Comparison of ENCODE assay signal across 14 cellular contexts in the genomic region with DNA sequence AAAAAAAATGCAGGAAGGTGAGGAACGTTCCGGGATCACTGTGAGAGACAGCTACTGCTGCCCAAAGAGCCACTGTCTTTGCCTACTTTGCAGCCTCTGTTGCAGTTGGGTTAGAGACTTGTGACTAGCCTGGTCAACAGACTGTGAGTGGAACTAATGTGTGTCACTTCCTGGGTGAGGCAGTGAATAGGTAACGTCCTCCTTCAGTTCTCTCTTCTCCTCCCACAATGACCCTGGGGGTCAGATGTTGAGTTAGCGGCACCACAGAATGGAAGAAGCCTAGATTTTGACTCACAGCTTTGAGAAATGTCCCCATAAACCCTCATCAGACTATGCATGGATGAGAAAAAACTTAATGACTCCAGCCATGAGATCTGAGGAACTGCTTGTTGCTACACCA. TPM values are rescaled to one million over a fixed set of nuclear protein-coding genes. Genes with fewer than 3 reads are reported as not detected.
DNase-seq lines count a peak whose midpoint lies in the region; ATAC-seq and TF ChIP-seq lines count a peak whose summit lies in the region.
"Had no signal": no experiment of that assay in that cellular context is flagged by ENCODE, and none has a peak within 500 bp of the region (broad histone marks: within the 10 kb centered on the region; RNA-seq: fewer than 3 reads in every experiment).

No MANE protein-coding gene starts in this region.

- no peak overlapping the region for H3K4me3 Mint-ChIP-seq in WTC11

- intact Hi-C loops in aorta (cut with DNase I) = no loop called here
- intact Hi-C loops in thyroid gland (cut with DNase I) = loop anchor here (10.0 kb wide), 1 partner anchor 67 kb away; the partner anchor contains the start of genes CENPN and CMC2

- peaks cover 17% of the 10 kb centered on the region for H3K4me1 Mint-ChIP-seq in WTC11

- no peaks in the 10 kb centered on the region; the same call in 1 of the 2 replicates for H3K27me3 Mint-ChIP-seq in WTC11 (ENCODE audit: low read depth)

- H3K27ac ChIP-seq in aorta (ENCODE audit: low read depth in 1 of 2, low read length in 2 of 2) = no peak overlapping the region
- no peak overlapping the region for H3K27ac ChIP-seq in thyroid gland
- H3K27ac ChIP-seq: SK-N-MC, upper lobe of left lung had no signal

- CTCF ChIA-PET in WTC11 (lab: Charles Lee) = no interaction called here

- in situ Hi-C loops in Caki2 (cut with HindIII; ENCODE audit: low pct_unique_long_range_greater_than_20kb, low sequenced_read_pairs) = no loop called here

- no peaks in the 10 kb centered on the region for H3K9me3 ChIP-seq in aorta (ENCODE audit: control insufficient read depth, low read length)
- no peaks in the 10 kb centered on the region for H3K9me3 ChIP-seq in thyroid gland
- H3K9me3 ChIP-seq: upper lobe of left lung had no signal

- peaks cover 0 to 2% of the 10 kb centered on the region in 2 donors for H3K27me3 ChIP-seq in aorta (ENCODE audit: control insufficient read depth in 1 of 2, insufficient read depth in 2 of 2, low read length in 1 of 2)
- no peaks in the 10 kb centered on the region for H3K27me3 ChIP-seq in thyroid gland
- H3K27me3 ChIP-seq: upper lobe of left lung had no signal

- H3K4me1 ChIP-seq in aorta (ENCODE audit: control insufficient read depth in 1 of 2, insufficient read depth in 2 of 2, low read length in 2 of 2) = no peaks in the 10 kb centered on the region
- peaks cover 11 to 13% of the 10 kb centered on the region in 2 donors for H3K4me1 ChIP-seq in thyroid gland

- no peak for TF ChIP-seq POLR2A in thyroid gland (IDR thresholded peaks at IDR 0.05)

- no peak for ATAC-seq in WTC11
- ATAC-seq in HG02885 (IDR thresholded peaks at IDR 0.05; ENCODE audit: poor library complexity, unreplicated experiment) = no peak
- no peak for ATAC-seq in aorta (ENCODE audit: low FRiP score)
- ATAC-seq in activated naive CD4-positive, alpha-beta T cell treated with anti-CD3 and anti-CD28 coated beads, Interleukin-2, amount 50 U/mL, for 72 hours = no peak
- ATAC-seq: sciatic nerve had no signal

- TF ChIP-seq CTCF in WTC11 (IDR thresholded peaks at IDR 0.05) (no peak), thyroid gland (IDR thresholded peaks at IDR 0.05) (no peak)

- POLR2A ChIA-PET in WTC11 (lab: Charles Lee) = no interaction called here

- H3K9me3 Mint-ChIP-seq in WTC11 = no peaks in the 10 kb centered on the region
- H3K9me3 Mint-ChIP-seq in activated naive CD4-positive, alpha-beta T cell treated with anti-CD3 and anti-CD28 coated beads, Interleukin-2, amount 50 U/mL, for 72 hours = no peaks in the 10 kb centered on the region

- H3K4me3 ChIP-seq in aorta (ENCODE audit: low read length in 2 of 2) (no peak overlapping the region), thyroid gland (replicated peaks in 1 of 3) (no peak overlapping the region)
- H3K4me3 ChIP-seq: lung, SK-N-MC, upper lobe of left lung had no signal

- H3K36me3 Mint-ChIP-seq in WTC11 = no peaks in the 10 kb centered on the region
- no peaks in the 10 kb centered on the region for H3K36me3 Mint-ChIP-seq in activated naive CD4-positive, alpha-beta T cell treated with anti-CD3 and anti-CD28 coated beads, Interleukin-2, amount 50 U/mL, for 72 hours

- H3K36me3 ChIP-seq in aorta (ENCODE audit: control insufficient read depth in 1 of 2, insufficient read depth in 2 of 2, low read length in 1 of 2) (no peaks in the 10 kb centered on the region), thyroid gland (no peaks in the 10 kb centered on the region)
- H3K36me3 ChIP-seq: upper lobe of left lung had no signal

- H3K27ac Mint-ChIP-seq in WTC11 = 0 out of 2 replicates have a peak overlapping the region, but pooled peaks have one; percentile 3
- H3K27ac Mint-ChIP-seq in activated naive CD4-positive, alpha-beta T cell treated with anti-CD3 and anti-CD28 coated beads, Interleukin-2, amount 50 U/mL, for 72 hours = peak overlapping the region in 1 of 2 donors; percentile 44

- WGBS in aorta, 2 donors = 80 to 84% methylated on average over 4 of the region's 4 CpGs
- 88 to 90% methylated on average over 4 of the region's 4 CpGs for WGBS in thyroid gland, 2 donors

- peak; percentile 76 for DNase-seq in Caki2 (ENCODE audit: low read depth)
- DNase-seq in HuH-7 (ENCODE audit: low spot score) = peak; percentile 28
- DNase-seq in WTC11 (ENCODE audit: low spot score) = no peak
- peak; percentile 64 for DNase-seq in islet precursor cell
- no peak for DNase-seq in aorta
- DNase-seq in thyroid gland = no peak
- DNase-seq in activated naive CD4-positive, alpha-beta T cell treated with anti-CD3 and anti-CD28 coated beads, Interleukin-2, amount 50 U/mL, for 72 hours (ENCODE audit: low spot score in 2 of 2) = no peak
- DNase-seq: NCI-H1105 treated with DMSO at 0.1 percent for 48 hours; stimulated activated CD4-positive, alpha-beta T cell treated with anti-CD3 and anti-CD28 coated beads, Interleukin-4, amount 100 ng/mL, for 1 hour; upper lobe of left lung had no signal

TF ChIP-seq in WTC11, 78 proteins besides CTCF, POLR2A, EP300 and RAD21:
- TF ChIP-seq, protein P1, sequence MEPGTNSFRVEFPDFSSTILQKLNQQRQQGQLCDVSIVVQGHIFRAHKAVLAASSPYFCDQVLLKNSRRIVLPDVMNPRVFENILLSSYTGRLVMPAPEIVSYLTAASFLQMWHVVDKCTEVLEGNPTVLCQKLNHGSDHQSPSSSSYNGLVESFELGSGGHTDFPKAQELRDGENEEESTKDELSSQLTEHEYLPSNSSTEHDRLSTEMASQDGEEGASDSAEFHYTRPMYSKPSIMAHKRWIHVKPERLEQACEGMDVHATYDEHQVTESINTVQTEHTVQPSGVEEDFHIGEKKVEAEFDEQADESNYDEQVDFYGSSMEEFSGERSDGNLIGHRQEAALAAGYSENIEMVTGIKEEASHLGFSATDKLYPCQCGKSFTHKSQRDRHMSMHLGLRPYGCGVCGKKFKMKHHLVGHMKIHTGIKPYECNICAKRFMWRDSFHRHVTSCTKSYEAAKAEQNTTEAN (CRISPR knock-in tag; IDR thresholded peaks at IDR 0.05) = no peak
- TF ChIP-seq CREM (CRISPR knock-in tag; IDR thresholded peaks at IDR 0.05) (no peak), TCF7 (CRISPR knock-in tag; IDR thresholded peaks at IDR 0.05; ENCODE audit: low read depth) (no peak), FOXK1 (CRISPR knock-in tag; IDR thresholded peaks at IDR 0.05) (no peak), GRHL2 (CRISPR knock-in tag; IDR thresholded peaks at IDR 0.05; ENCODE audit: insufficient replicate concordance, severe bottlenecking) (no peak), TEAD4 (CRISPR knock-in tag; IDR thresholded peaks at IDR 0.05) (no peak), IRF2 (CRISPR knock-in tag; IDR thresholded peaks at IDR 0.05; ENCODE audit: borderline replicate concordance, low read depth) (no peak), SOX15 (CRISPR knock-in tag; IDR thresholded peaks at IDR 0.05) (no peak), NR2C2 (CRISPR knock-in tag; IDR thresholded peaks at IDR 0.05) (no peak)
- TF ChIP-seq, protein P2, sequence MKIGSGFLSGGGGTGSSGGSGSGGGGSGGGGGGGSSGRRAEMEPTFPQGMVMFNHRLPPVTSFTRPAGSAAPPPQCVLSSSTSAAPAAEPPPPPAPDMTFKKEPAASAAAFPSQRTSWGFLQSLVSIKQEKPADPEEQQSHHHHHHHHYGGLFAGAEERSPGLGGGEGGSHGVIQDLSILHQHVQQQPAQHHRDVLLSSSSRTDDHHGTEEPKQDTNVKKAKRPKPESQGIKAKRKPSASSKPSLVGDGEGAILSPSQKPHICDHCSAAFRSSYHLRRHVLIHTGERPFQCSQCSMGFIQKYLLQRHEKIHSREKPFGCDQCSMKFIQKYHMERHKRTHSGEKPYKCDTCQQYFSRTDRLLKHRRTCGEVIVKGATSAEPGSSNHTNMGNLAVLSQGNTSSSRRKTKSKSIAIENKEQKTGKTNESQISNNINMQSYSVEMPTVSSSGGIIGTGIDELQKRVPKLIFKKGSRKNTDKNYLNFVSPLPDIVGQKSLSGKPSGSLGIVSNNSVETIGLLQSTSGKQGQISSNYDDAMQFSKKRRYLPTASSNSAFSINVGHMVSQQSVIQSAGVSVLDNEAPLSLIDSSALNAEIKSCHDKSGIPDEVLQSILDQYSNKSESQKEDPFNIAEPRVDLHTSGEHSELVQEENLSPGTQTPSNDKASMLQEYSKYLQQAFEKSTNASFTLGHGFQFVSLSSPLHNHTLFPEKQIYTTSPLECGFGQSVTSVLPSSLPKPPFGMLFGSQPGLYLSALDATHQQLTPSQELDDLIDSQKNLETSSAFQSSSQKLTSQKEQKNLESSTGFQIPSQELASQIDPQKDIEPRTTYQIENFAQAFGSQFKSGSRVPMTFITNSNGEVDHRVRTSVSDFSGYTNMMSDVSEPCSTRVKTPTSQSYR (CRISPR knock-in tag; IDR thresholded peaks at IDR 0.05) = no peak

RNA-seq across cellular contexts. Expression of gene C16orf46, which starts 5.2 kb away (rescaled TPM):
- total RNA-seq in Caki2 (2014; rRNA removed; shearing (Covaris generic); ENCODE audit: low replicate concordance) = 11.3 TPM in 1 of 2 replicates, not detected in the other
- total RNA-seq in WTC11 (2021) (1.1 to 1.3 TPM (median 1.2 TPM) in 3 replicates), aorta (under 1 TPM; 0.24 to 0.49 TPM), thyroid gland (10 to 100 TPM in 2 of 4 donors, 1 to 10 TPM in 2; 3.1 to 14.2 (median 9.7) TPM)
- polyA plus RNA-seq in aorta = under 1 TPM; 0.33 to 0.38 TPM
- 1 to 10 TPM in 1 of 2 donors, under 1 TPM in 1; 0.59 to 2.4 TPM for total RNA-seq in activated naive CD4-positive, alpha-beta T cell treated with anti-CD3 and anti-CD28 coated beads, Interleukin-2, amount 50 U/mL, for 72 hours

RNA-seq across cellular contexts. Expression of gene GCSH, which starts 24.4 kb away (rescaled TPM):
- total RNA-seq in Caki2 (2014; rRNA removed; shearing (Covaris generic); ENCODE audit: low replicate concordance) = 84.8 and 127 TPM in 2 replicates
- total RNA-seq in WTC11 (2021) (95.9 to 97.1 TPM (median 96.4 TPM) in 3 replicates), aorta (10 to 100 TPM; 14.7 to 18.1 TPM), thyroid gland (10 to 100 TPM; 48.8 to 82.1 (median 60.7) TPM)
- polyA plus RNA-seq in aorta = 10 to 100 TPM; 19.9 to 35.7 TPM
- 10 to 100 TPM; 14.4 to 18.9 TPM for total RNA-seq in activated naive CD4-positive, alpha-beta T cell treated with anti-CD3 and anti-CD28 coated beads, Interleukin-2, amount 50 U/mL, for 72 hours

RNA-seq across cellular contexts. Expression of gene ATMIN, which starts 36.2 kb away (rescaled TPM):
- 23.6 and 27.5 TPM in 2 replicates for total RNA-seq in Caki2 (2014; rRNA removed; shearing (Covaris generic); ENCODE audit: low replicate concordance)
- total RNA-seq in WTC11 (2021) (36.0 to 43.1 TPM (median 37.2 TPM) in 3 replicates), aorta (10 to 100 TPM; 26.1 to 29.1 TPM), thyroid gland (10 to 100 TPM; 49.2 to 57.6 (median 53.3) TPM)
- polyA plus RNA-seq in aorta = 10 to 100 TPM in 1 of 2 donors, 1 to 10 TPM in 1; 9.4 to 10.4 TPM
- 10 to 100 TPM; 12.4 to 16.5 TPM for total RNA-seq in activated naive CD4-positive, alpha-beta T cell treated with anti-CD3 and anti-CD28 coated beads, Interleukin-2, amount 50 U/mL, for 72 hours

Comparison
In these comparisons a context has a peak if more than half of its experiments do, and no peak if none do; other contexts are left out.
1. DNase-seq: peak in Caki2 (single experiment), HuH-7 (single experiment) and islet precursor cell (single experiment); none in WTC11 (single experiment), aorta (0 of 2), thyroid gland (0 of 2) and activated naive CD4-positive, alpha-beta T cell treated with anti-CD3 and anti-CD28 coated beads, Interleukin-2, amount 50 U/mL, for 72 hours (0 of 2).